ENCODE assay signal across 21 cellular contexts in the genomic region with DNA sequence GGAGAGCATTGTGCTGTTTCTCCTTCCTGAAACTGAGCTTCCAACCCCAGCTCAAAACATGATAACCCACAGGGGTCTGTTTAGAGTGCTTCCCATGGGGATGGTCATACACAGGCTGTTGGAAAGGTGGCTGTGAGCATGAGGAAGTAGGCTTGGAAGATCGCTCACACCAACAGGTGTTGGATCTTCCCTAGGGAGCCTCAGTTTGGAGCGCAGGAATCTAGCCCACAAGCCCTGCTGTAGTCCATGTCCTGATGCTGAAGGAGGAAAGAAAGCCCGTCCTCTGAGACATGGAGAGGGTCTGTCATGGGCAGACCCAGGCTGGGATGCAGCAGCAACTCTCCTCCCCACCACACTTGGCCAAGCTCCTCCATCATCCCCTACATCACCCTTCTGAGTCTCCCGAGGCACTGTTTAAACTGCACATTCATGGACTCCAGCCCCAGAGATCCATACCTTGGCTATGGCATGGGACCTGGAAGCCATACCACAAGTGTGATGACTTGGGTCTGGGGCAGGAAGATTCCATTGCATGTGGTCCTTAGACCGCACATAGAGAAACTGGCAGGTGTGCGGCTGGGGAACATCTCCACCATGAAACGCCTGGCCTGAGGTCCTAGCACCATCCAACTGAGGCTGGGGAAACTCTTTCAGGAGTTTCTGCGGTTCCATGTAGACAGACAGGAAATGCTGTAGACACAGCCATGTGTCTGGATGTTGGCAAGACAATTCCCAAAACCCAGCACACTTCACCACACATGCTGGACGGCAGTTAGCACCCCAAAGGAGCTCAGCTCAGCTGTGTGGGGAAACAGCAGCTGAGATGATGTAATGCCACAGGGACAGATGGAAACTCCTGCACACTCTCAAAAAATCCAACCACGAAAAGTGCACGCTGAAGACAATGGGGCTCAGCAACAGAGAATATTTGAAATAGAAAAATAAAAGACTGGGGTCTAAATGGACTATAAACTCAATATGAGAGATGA. TPM values are rescaled to one million over a fixed set of nuclear protein-coding genes. Genes with fewer than 3 reads are reported as not detected.
A peak's percentile ranks its signal among the peaks of the same experiment; 100 is the strongest.
DNase-seq lines count a peak whose midpoint lies in the region; ATAC-seq and TF ChIP-seq lines count a peak whose summit lies in the region.
"Had no signal": no experiment of that assay in that cellular context is flagged by ENCODE, and none has a peak within 500 bp of the region (broad histone marks: within the 10 kb centered on the region; RNA-seq: fewer than 3 reads in every experiment).

No MANE protein-coding gene starts in this region.

- no peak overlapping the region for H2AFZ ChIP-seq in MM.1S (ENCODE audit: low read length)
- H2AFZ ChIP-seq in osteoblast (ENCODE audit: low read length) = no peak overlapping the region

- TF ChIP-seq CTCF in MM.1S (IDR thresholded peaks at IDR 0.05; ENCODE audit: low read length) (no peak), osteoblast (IDR thresholded peaks at IDR 0.05; ENCODE audit: extremely low read depth, low read depth, low read length) (no peak)
- TF ChIP-seq CTCF in activated CD8-positive, alpha-beta T cell treated with anti-CD3 and anti-CD28 coated beads for 36 hours (IDR thresholded peaks at IDR 0.05) = no peak

- H3K36me3 ChIP-seq in MM.1S (replicated peaks; ENCODE audit: insufficient read depth, low read length) (no peaks in the 10 kb centered on the region), osteoblast (ENCODE audit: insufficient read depth, low read length) (no peaks in the 10 kb centered on the region)
- H3K36me3 ChIP-seq: tibial artery had no signal

- no peaks in the 10 kb centered on the region for H4K20me1 ChIP-seq in MM.1S (ENCODE audit: insufficient read depth, low read length)
- no peaks in the 10 kb centered on the region for H4K20me1 ChIP-seq in osteoblast (ENCODE audit: insufficient read depth, low read length)

- CTCF ChIA-PET in activated CD8-positive, alpha-beta T cell treated with anti-CD3 and anti-CD28 coated beads for 36 hours (lab: Charles Lee) = interaction anchor here (1.6 kb wide), 1 partner anchor 699 kb away, joined by 5 read pairs; no protein-coding TSS in a partner anchor

- intact Hi-C loops in activated CD8-positive, alpha-beta T cell treated with anti-CD3 and anti-CD28 coated beads for 36 hours (cut with micrococcal nuclease) = loop anchor here (10.0 kb wide), 1 partner anchor 152 kb away; no protein-coding TSS in a partner anchor

- no peak overlapping the region for H3K27ac Mint-ChIP-seq in activated CD8-positive, alpha-beta T cell treated with anti-CD3 and anti-CD28 coated beads for 36 hours
- H3K27ac Mint-ChIP-seq: activated CD4-positive, alpha-beta memory T cell treated with anti-CD3 and anti-CD28 coated beads for 36 hours; activated naive CD8-positive, alpha-beta T cell treated with anti-CD3 and anti-CD28 coated beads, Interleukin-2, amount 10 ng/mL, durations not matched to agents 7 days and 5 days; activated T-cell treated with anti-CD3 and anti-CD28 coated beads, Interleukin-2, amount 50 U/mL, for 72 hours; stimulated activated effector memory CD8-positive, alpha-beta T cell treated with anti-CD3 and anti-CD28 coated beads, Interleukin-12 subunit alpha, Interleukin-12 subunit beta, amount 100 ng/mL, for 72 hours; T-cell had no signal

- 0 out of 2 replicates have a peak, but pooled peaks cover 6% of the 10 kb centered on the region for H3F3A ChIP-seq in MM.1S (ENCODE audit: insufficient read depth, low read length)

- H3K9me3 Mint-ChIP-seq in activated CD8-positive, alpha-beta T cell treated with anti-CD3 and anti-CD28 coated beads for 36 hours = no peaks in the 10 kb centered on the region
- H3K9me3 Mint-ChIP-seq: activated CD4-positive, alpha-beta memory T cell treated with anti-CD3 and anti-CD28 coated beads for 36 hours; activated naive CD8-positive, alpha-beta T cell treated with anti-CD3 and anti-CD28 coated beads, Interleukin-2, amount 10 ng/mL, durations not matched to agents 7 days and 5 days; activated T-cell treated with anti-CD3 and anti-CD28 coated beads, Interleukin-2, amount 50 U/mL, for 72 hours; naive B cell; stimulated activated effector memory CD8-positive, alpha-beta T cell treated with anti-CD3 and anti-CD28 coated beads, Interleukin-12 subunit alpha, Interleukin-12 subunit beta, amount 100 ng/mL, for 72 hours; T-cell had no signal

- no peaks in the 10 kb centered on the region for H3K36me3 Mint-ChIP-seq in activated CD8-positive, alpha-beta T cell treated with anti-CD3 and anti-CD28 coated beads for 36 hours (ENCODE audit: low read depth)
- H3K36me3 Mint-ChIP-seq: activated CD4-positive, alpha-beta memory T cell treated with anti-CD3 and anti-CD28 coated beads for 36 hours; activated naive CD8-positive, alpha-beta T cell treated with anti-CD3 and anti-CD28 coated beads, Interleukin-2, amount 10 ng/mL, durations not matched to agents 7 days and 5 days; naive B cell; stimulated activated effector memory CD8-positive, alpha-beta T cell treated with anti-CD3 and anti-CD28 coated beads, Interleukin-12 subunit alpha, Interleukin-12 subunit beta, amount 100 ng/mL, for 72 hours; T-cell had no signal

- H3K27ac ChIP-seq in MM.1S (ENCODE audit: low read length) (peak overlapping the region; percentile 26; the same call in 1 of the 2 replicates), osteoblast (ENCODE audit: low read depth, low read length) (no peak overlapping the region)
- H3K27ac ChIP-seq: 22Rv1, KMS-11, tibial artery had no signal

- H3K4me3 ChIP-seq in MM.1S (ENCODE audit: low read length) = no peak overlapping the region
- H3K4me3 ChIP-seq in osteoblast (ENCODE audit: insufficient read depth, low read length) = no peak overlapping the region
- H3K4me3 ChIP-seq: tibial artery had no signal

- DNase-seq in DMS 273 (lab: John Stamatoyannopoulos, UW; ENCODE audit: unreplicated experiment) (peak; percentile 36), DMS 273 treated with DMSO at 0.1 percent for 48 hours (lab: John Stamatoyannopoulos, UW) (no peak), MM.1S (peak; percentile 11), fibroblast of peridontal ligament (ENCODE audit: extremely low read depth) (peak; percentile 7), osteoblast (ENCODE audit: insufficient read length, low spot score, missing footprints) (peak; percentile 76)
- DNase-seq in activated CD8-positive, alpha-beta T cell treated with anti-CD3 and anti-CD28 coated beads for 36 hours = no peak
- DNase-seq: activated CD4-positive, alpha-beta memory T cell treated with anti-CD3 and anti-CD28 coated beads for 36 hours; activated naive CD8-positive, alpha-beta T cell treated with anti-CD3 and anti-CD28 coated beads, Interleukin-2, amount 10 ng/mL, durations not matched to agents 7 days and 5 days; activated T-cell treated with anti-CD3 and anti-CD28 coated beads, Interleukin-2, amount 50 U/mL, for 72 hours; caudate nucleus; EL; naive B cell; NCI-H1417; stimulated activated CD4-positive, alpha-beta T cell treated with anti-CD3 and anti-CD28 coated beads, Interleukin-12 subunit alpha, Interleukin-12 subunit beta, amount 100 ng/mL, for 4 hours; T-cell; tibial artery had no signal

- H3K4me1 ChIP-seq in MM.1S (ENCODE audit: low read length) (peaks cover 17% of the 10 kb centered on the region), osteoblast (ENCODE audit: insufficient read depth, low read length) (no peaks in the 10 kb centered on the region)
- H3K4me1 ChIP-seq: tibial artery had no signal

- H3K27me3 Mint-ChIP-seq in activated CD8-positive, alpha-beta T cell treated with anti-CD3 and anti-CD28 coated beads for 36 hours = peaks cover 3% of the 10 kb centered on the region
- H3K27me3 Mint-ChIP-seq: activated CD4-positive, alpha-beta memory T cell treated with anti-CD3 and anti-CD28 coated beads for 36 hours; activated naive CD8-positive, alpha-beta T cell treated with anti-CD3 and anti-CD28 coated beads, Interleukin-2, amount 10 ng/mL, durations not matched to agents 7 days and 5 days had no signal

- H3K9me2 ChIP-seq in MM.1S (replicated peaks; ENCODE audit: insufficient read depth, low read length) = no peaks in the 10 kb centered on the region

- no peak overlapping the region for H3K4me3 Mint-ChIP-seq in activated CD8-positive, alpha-beta T cell treated with anti-CD3 and anti-CD28 coated beads for 36 hours
- H3K4me3 Mint-ChIP-seq: activated CD4-positive, alpha-beta memory T cell treated with anti-CD3 and anti-CD28 coated beads for 36 hours; activated naive CD8-positive, alpha-beta T cell treated with anti-CD3 and anti-CD28 coated beads, Interleukin-2, amount 10 ng/mL, durations not matched to agents 7 days and 5 days; activated T-cell treated with anti-CD3 and anti-CD28 coated beads, Interleukin-2, amount 50 U/mL, for 72 hours; naive B cell; stimulated activated effector memory CD8-positive, alpha-beta T cell treated with anti-CD3 and anti-CD28 coated beads, Interleukin-12 subunit alpha, Interleukin-12 subunit beta, amount 100 ng/mL, for 72 hours; T-cell had no signal

- H3K79me2 ChIP-seq in MM.1S (ENCODE audit: low read length) = no peaks in the 10 kb centered on the region
- H3K79me2 ChIP-seq in osteoblast (ENCODE audit: insufficient read depth, low read length) = no peaks in the 10 kb centered on the region

- ATAC-seq in activated CD4-positive, CD25-positive, alpha-beta regulatory T cell treated with anti-CD3 and anti-CD28 coated beads, Interleukin-2, amount 50 U/mL, for 24 hours = no peak
- no peak for ATAC-seq in activated CD8-positive, alpha-beta T cell treated with anti-CD3 and anti-CD28 coated beads for 36 hours
- no peak for ATAC-seq in GM18520 (IDR thresholded peaks at IDR 0.05; ENCODE audit: unreplicated experiment)
- ATAC-seq: activated T-cell treated with anti-CD3 and anti-CD28 coated beads, Interleukin-2, amount 50 U/mL, for 72 hours; stimulated activated effector memory CD8-positive, alpha-beta T cell treated with anti-CD3 and anti-CD28 coated beads, Interleukin-12 subunit alpha, Interleukin-12 subunit beta, amount 100 ng/mL, for 72 hours; T-cell had no signal

- peak overlapping the region; percentile 41; the same call in 1 of the 2 replicates for H3K4me2 ChIP-seq in MM.1S (ENCODE audit: low read depth, low read length)
- H3K4me2 ChIP-seq in osteoblast (ENCODE audit: insufficient read depth, low read length) = no peak overlapping the region
- H3K4me2 ChIP-seq: KMS-11 had no signal

- no peaks in the 10 kb centered on the region for H3K4me1 Mint-ChIP-seq in activated CD8-positive, alpha-beta T cell treated with anti-CD3 and anti-CD28 coated beads for 36 hours (ENCODE audit: low read depth)
- H3K4me1 Mint-ChIP-seq: activated naive CD8-positive, alpha-beta T cell treated with anti-CD3 and anti-CD28 coated beads, Interleukin-2, amount 10 ng/mL, durations not matched to agents 7 days and 5 days; stimulated activated effector memory CD8-positive, alpha-beta T cell treated with anti-CD3 and anti-CD28 coated beads, Interleukin-12 subunit alpha, Interleukin-12 subunit beta, amount 100 ng/mL, for 72 hours; T-cell had no signal

- no peaks in the 10 kb centered on the region for H3K9me3 ChIP-seq in MM.1S (replicated peaks; ENCODE audit: insufficient read depth, low read length)
- no peaks in the 10 kb centered on the region for H3K9me3 ChIP-seq in osteoblast (ENCODE audit: low read depth, low read length)
- H3K9me3 ChIP-seq: tibial artery had no signal

- H3K27me3 ChIP-seq in MM.1S (replicated peaks; ENCODE audit: insufficient read depth, low read length) (no peaks in the 10 kb centered on the region), osteoblast (ENCODE audit: insufficient read depth, low read length) (peaks cover 24% of the 10 kb centered on the region)

- POLR2A ChIA-PET in activated CD8-positive, alpha-beta T cell treated with anti-CD3 and anti-CD28 coated beads for 36 hours (lab: Charles Lee) = no interaction called here

- no peak overlapping the region for H3K9ac ChIP-seq in MM.1S (ENCODE audit: low read length)
- H3K9ac ChIP-seq: KMS-11 had no signal

RNA-seq across cellular contexts. Expression of a gene that starts 27.6 kb away (rescaled TPM):
- 21.4 and 23.9 TPM in 2 replicates for total RNA-seq in osteoblast
- total RNA-seq in activated CD8-positive, alpha-beta T cell treated with anti-CD3 and anti-CD28 coated beads for 36 hours = 1 to 10 TPM; 5.7 to 6.7 TPM

Comparison
In these comparisons a context has a peak if more than half of its experiments do, and no peak if none do; other contexts are left out.
1. DNase-seq: peak in DMS 273 (single experiment), MM.1S (single experiment), fibroblast of peridontal ligament (single experiment) and osteoblast (single experiment); none in DMS 273 treated with DMSO at 0.1 percent for 48 hours (single experiment) and activated CD8-positive, alpha-beta T cell treated with anti-CD3 and anti-CD28 coated beads for 36 hours (single experiment).